ENCODE assay signal across 1 cellular context in the genomic region with DNA sequence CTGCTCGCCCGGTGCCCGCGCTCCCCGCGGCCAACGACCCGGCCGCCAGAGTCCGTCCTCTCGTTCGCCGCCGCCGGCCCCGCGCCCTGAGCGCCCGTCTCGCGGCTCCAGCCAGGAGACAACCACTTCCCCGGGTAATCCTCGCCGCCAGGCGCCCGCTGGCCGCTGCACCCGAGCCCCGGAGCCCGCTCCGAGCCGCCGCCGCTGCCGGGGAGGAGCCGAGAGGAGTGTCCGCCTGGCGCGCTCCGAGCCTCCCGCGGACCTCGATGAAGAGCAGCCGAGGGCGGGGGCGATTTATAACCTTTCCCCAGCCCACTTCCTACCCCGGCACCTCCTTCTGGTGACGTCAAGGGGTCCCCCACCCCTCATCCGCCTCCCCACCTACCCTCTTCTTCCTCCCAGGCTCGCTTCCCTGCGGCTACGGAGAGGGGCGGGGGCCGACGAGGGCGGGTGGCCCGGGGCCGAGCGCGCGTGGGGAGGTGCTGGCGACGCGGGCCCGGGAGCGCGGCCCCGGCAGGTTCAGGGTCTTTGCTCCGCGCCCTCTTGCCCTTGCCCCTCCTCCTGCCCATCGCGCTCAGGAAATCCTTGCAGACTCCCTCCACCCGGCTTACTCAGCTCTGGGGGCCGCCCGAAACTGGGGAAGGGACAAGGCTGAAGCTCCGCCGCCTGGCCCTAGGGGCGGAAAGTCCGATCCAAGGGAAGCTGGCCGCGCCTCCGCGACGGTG.
TF ChIP-seq lines count a peak whose summit lies in the region.

A gene with protein sequence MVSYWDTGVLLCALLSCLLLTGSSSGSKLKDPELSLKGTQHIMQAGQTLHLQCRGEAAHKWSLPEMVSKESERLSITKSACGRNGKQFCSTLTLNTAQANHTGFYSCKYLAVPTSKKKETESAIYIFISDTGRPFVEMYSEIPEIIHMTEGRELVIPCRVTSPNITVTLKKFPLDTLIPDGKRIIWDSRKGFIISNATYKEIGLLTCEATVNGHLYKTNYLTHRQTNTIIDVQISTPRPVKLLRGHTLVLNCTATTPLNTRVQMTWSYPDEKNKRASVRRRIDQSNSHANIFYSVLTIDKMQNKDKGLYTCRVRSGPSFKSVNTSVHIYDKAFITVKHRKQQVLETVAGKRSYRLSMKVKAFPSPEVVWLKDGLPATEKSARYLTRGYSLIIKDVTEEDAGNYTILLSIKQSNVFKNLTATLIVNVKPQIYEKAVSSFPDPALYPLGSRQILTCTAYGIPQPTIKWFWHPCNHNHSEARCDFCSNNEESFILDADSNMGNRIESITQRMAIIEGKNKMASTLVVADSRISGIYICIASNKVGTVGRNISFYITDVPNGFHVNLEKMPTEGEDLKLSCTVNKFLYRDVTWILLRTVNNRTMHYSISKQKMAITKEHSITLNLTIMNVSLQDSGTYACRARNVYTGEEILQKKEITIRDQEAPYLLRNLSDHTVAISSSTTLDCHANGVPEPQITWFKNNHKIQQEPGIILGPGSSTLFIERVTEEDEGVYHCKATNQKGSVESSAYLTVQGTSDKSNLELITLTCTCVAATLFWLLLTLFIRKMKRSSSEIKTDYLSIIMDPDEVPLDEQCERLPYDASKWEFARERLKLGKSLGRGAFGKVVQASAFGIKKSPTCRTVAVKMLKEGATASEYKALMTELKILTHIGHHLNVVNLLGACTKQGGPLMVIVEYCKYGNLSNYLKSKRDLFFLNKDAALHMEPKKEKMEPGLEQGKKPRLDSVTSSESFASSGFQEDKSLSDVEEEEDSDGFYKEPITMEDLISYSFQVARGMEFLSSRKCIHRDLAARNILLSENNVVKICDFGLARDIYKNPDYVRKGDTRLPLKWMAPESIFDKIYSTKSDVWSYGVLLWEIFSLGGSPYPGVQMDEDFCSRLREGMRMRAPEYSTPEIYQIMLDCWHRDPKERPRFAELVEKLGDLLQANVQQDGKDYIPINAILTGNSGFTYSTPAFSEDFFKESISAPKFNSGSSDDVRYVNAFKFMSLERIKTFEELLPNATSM (N-terminal part only) (minus strand): TSS at position 268 of the 725 bp plus-strand sequence. CDS start 285 bp downstream, outside the sequence.

TF ChIP-seq in IMR-90, 13 proteins besides CTCF, POLR2A, EP300 and RAD21:
- no peak for TF ChIP-seq RCOR1 (IDR thresholded peaks at IDR 0.05; ENCODE audit: insufficient replicate concordance, low read length)
- no peak for TF ChIP-seq MAFK (IDR thresholded peaks at IDR 0.05; ENCODE audit: low read depth, low read length)
- TF ChIP-seq BHLHE40 (IDR thresholded peaks at IDR 0.05; ENCODE audit: low read depth, low read length), result no peak
- TF ChIP-seq CHD1 (IDR thresholded peaks at IDR 0.05; ENCODE audit: low read depth, low read length), result no peak
- no peak for TF ChIP-seq NFE2L2 (IDR thresholded peaks at IDR 0.05; ENCODE audit: low read depth, low read length)
- TF ChIP-seq FOS (IDR thresholded peaks at IDR 0.05; ENCODE audit: low read depth, low read length), result no peak
- TF ChIP-seq, protein P1, sequence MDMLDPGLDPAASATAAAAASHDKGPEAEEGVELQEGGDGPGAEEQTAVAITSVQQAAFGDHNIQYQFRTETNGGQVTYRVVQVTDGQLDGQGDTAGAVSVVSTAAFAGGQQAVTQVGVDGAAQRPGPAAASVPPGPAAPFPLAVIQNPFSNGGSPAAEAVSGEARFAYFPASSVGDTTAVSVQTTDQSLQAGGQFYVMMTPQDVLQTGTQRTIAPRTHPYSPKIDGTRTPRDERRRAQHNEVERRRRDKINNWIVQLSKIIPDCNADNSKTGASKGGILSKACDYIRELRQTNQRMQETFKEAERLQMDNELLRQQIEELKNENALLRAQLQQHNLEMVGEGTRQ (IDR thresholded peaks at IDR 0.05; ENCODE audit: low read depth, low read length), result no peak
- TF ChIP-seq MAZ (IDR thresholded peaks at IDR 0.05; ENCODE audit: borderline replicate concordance, low read depth, low read length), result no peak; the same call in 1 of the 2 replicates
- TF ChIP-seq, protein P2, sequence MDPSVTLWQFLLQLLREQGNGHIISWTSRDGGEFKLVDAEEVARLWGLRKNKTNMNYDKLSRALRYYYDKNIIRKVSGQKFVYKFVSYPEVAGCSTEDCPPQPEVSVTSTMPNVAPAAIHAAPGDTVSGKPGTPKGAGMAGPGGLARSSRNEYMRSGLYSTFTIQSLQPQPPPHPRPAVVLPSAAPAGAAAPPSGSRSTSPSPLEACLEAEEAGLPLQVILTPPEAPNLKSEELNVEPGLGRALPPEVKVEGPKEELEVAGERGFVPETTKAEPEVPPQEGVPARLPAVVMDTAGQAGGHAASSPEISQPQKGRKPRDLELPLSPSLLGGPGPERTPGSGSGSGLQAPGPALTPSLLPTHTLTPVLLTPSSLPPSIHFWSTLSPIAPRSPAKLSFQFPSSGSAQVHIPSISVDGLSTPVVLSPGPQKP (IDR thresholded peaks at IDR 0.05; ENCODE audit: borderline replicate concordance, low read depth, low read length), result no peak
- TF ChIP-seq RFX5 (IDR thresholded peaks at IDR 0.05; ENCODE audit: low read depth, low read length), result no peak
- no peak for TF ChIP-seq CEBPB (IDR thresholded peaks at IDR 0.05; ENCODE audit: low read depth, low read length)
- no peak for TF ChIP-seq MXI1 (IDR thresholded peaks at IDR 0.05; ENCODE audit: borderline replicate concordance, low read depth, low read length)
- TF ChIP-seq SMC3 (IDR thresholded peaks at IDR 0.05; ENCODE audit: low read depth, low read length), result no peak
